Comparison of ENCODE assay signal across 12 cellular contexts in genomic region chr21:38170705-38171682, GRCh38.
DNase-seq lines count a peak whose midpoint lies in the region; ATAC-seq and TF ChIP-seq lines count a peak whose summit lies in the region.
"Had no signal": no experiment of that assay in that cellular context is flagged by ENCODE, and none has a peak within 500 bp of the region (broad histone marks: within the 10 kb centered on the region; RNA-seq: fewer than 3 reads in every experiment).

No MANE protein-coding gene starts in this region.

- ATAC-seq in heart right ventricle (no peak), upper lobe of left lung (ENCODE audit: low FRiP score in 2 of 2) (peak in 1 of 2 donors; percentile 56)
- ATAC-seq: left colon had no signal

- H3K36me3 ChIP-seq in left ventricle myocardium inferior: no peaks in the 10 kb centered on the region
- H3K36me3 ChIP-seq in heart right ventricle: no peaks in the 10 kb centered on the region
- no peaks in the 10 kb centered on the region for H3K36me3 ChIP-seq in upper lobe of left lung

- no peak overlapping the region for H3K4me3 ChIP-seq in left ventricle myocardium inferior
- no peak overlapping the region for H3K4me3 ChIP-seq in heart right ventricle
- no peak overlapping the region for H3K4me3 ChIP-seq in upper lobe of left lung

- TF ChIP-seq POLR2A in upper lobe of left lung (IDR thresholded peaks at IDR 0.05): no peak

- no peak for TF ChIP-seq EP300 in upper lobe of left lung (IDR thresholded peaks at IDR 0.05)

- H3K4me1 ChIP-seq in left ventricle myocardium inferior (peaks cover 23% of the 10 kb centered on the region), heart right ventricle (peaks cover 0 to 23% (median 13%) of the 10 kb centered on the region in 9 donors), upper lobe of left lung (peaks cover 18 to 25% (median 20%) of the 10 kb centered on the region in 4 donors)

- 55 to 69% methylated on average over 8 of the region's 8 CpGs for WGBS in heart right ventricle, 2 donors
- WGBS in upper lobe of left lung, 2 donors: 44 to 47% methylated on average over 8 of the region's 8 CpGs

- H3K9me3 ChIP-seq in left ventricle myocardium inferior (replicated peaks): no peaks in the 10 kb centered on the region
- H3K9me3 ChIP-seq in heart right ventricle: no peaks in the 10 kb centered on the region
- no peaks in the 10 kb centered on the region for H3K9me3 ChIP-seq in upper lobe of left lung

- H3K27ac ChIP-seq in left ventricle myocardium inferior (replicated peaks) (peak overlapping the region; percentile 66), heart right ventricle (peak overlapping the region in 3 of 10 donors; percentile 1 to 54 (median 38)), upper lobe of left lung (peak overlapping the region; percentile 8 to 55 (median 50))
- H3K27ac ChIP-seq: C4-2B had no signal

- TF ChIP-seq CTCF in left ventricle myocardium inferior (IDR thresholded peaks at IDR 0.05; ENCODE audit: borderline replicate concordance) (no peak), heart right ventricle (IDR thresholded peaks at IDR 0.05) (no peak), upper lobe of left lung (IDR thresholded peaks at IDR 0.05) (no peak)

- no peaks in the 10 kb centered on the region for H3K27me3 ChIP-seq in left ventricle myocardium inferior (ENCODE audit: low read depth)
- peaks cover 0 to 3% (median 0%) of the 10 kb centered on the region in 7 donors for H3K27me3 ChIP-seq in heart right ventricle
- no peaks in the 10 kb centered on the region for H3K27me3 ChIP-seq in upper lobe of left lung

- DNase-seq in left ventricle myocardium inferior (no peak), heart right ventricle (no peak), astrocyte of the hippocampus (ENCODE audit: low read depth, low spot score) (peak; percentile 43), iris pigment epithelial cell (ENCODE audit: low read depth) (peak; percentile 20), upper lobe of left lung (no peak), NCI-H187 (lab: John Stamatoyannopoulos, UW) (no peak), NCI-H82 treated with DMSO at 0.1 percent for 48 hours (lab: John Stamatoyannopoulos, UW; ENCODE audit: unreplicated experiment) (no peak), OCI-M1 (lab: John Stamatoyannopoulos, UW) (no peak)
- DNase-seq: NCI-H774, small intestine had no signal

- intact Hi-C loops in left ventricle myocardium inferior (cut with micrococcal nuclease): no loop called here
- intact Hi-C loops in heart right ventricle (cut with DNase I): loop anchor here in 3 of 10 donors (2.0 to 5.0 kb wide), 3 partner anchors 41 to 186 kb away; no protein-coding TSS in a partner anchor

Comparison
In these comparisons a context has a peak if more than half of its experiments do, and no peak if none do; other contexts are left out.
1. DNase-seq: peak in astrocyte of the hippocampus (single experiment) and iris pigment epithelial cell (single experiment); none in left ventricle myocardium inferior (single experiment), heart right ventricle (0 of 2), upper lobe of left lung (0 of 2), NCI-H187 (0 of 2), NCI-H82 treated with DMSO at 0.1 percent for 48 hours (single experiment) and OCI-M1 (single experiment).